In genomic region chrX:154980330-154981115, GRCh38 we compare ENCODE assay signal across 8 cellular contexts. TPM values are rescaled to one million over a fixed set of nuclear protein-coding genes. Genes with fewer than 3 reads are reported as not detected.
DNase-seq lines count a peak whose midpoint lies in the region; ATAC-seq and TF ChIP-seq lines count a peak whose summit lies in the region.

No MANE protein-coding gene starts in this region.

- H3K36me3 Mint-ChIP-seq in activated naive CD4-positive, alpha-beta T cell treated with anti-CD3 and anti-CD28 coated beads, Interleukin-2, amount 50 U/mL, for 72 hours = peaks cover 0 to 6% of the 10 kb centered on the region in 2 donors

- H3K9me2 ChIP-seq in SK-N-SH = no peaks in the 10 kb centered on the region

- no peaks in the 10 kb centered on the region for H3K79me2 ChIP-seq in SK-N-SH (ENCODE audit: insufficient read depth)

- H3K27me3 ChIP-seq in SK-N-SH (ENCODE audit: insufficient read depth) (no peaks in the 10 kb centered on the region), heart right ventricle (no peaks in the 10 kb centered on the region), rectal smooth muscle tissue (ENCODE audit: control insufficient read depth, insufficient read depth, low read length) (no peaks in the 10 kb centered on the region), aorta (ENCODE audit: control insufficient read depth in 1 of 2, insufficient read depth in 2 of 2, low read length in 1 of 2) (no peaks in the 10 kb centered on the region)

- no peaks in the 10 kb centered on the region for H3K4me1 ChIP-seq in SK-N-SH (ENCODE audit: control insufficient read depth in 1 of 2, insufficient read depth in 2 of 2, low read depth in 1 of 2, low read length in 1 of 2)
- H3K4me1 ChIP-seq in heart right ventricle = peaks cover 0 to 8% (median 0%) of the 10 kb centered on the region in 9 donors
- no peaks in the 10 kb centered on the region for H3K4me1 ChIP-seq in rectal smooth muscle tissue (ENCODE audit: control insufficient read depth, insufficient read depth, low read length)
- no peaks in the 10 kb centered on the region for H3K4me1 ChIP-seq in aorta (ENCODE audit: control insufficient read depth in 1 of 2, insufficient read depth in 2 of 2, low read length in 2 of 2)

- H3F3A ChIP-seq in SK-N-SH (replicated peaks; ENCODE audit: insufficient read depth) = no peaks in the 10 kb centered on the region

- H3K4me3 ChIP-seq in SK-N-SH (ENCODE audit: low read depth in 2 of 2, low read length in 1 of 2) (peak overlapping the region; percentile 33 to 57), heart right ventricle (peak overlapping the region in 7 of 10 donors; percentile 21 to 50 (median 43)), rectal smooth muscle tissue (ENCODE audit: low read length) (peak overlapping the region; percentile 56), aorta (ENCODE audit: low read length in 2 of 2) (no peak overlapping the region)

- CTCF ChIA-PET in SK-N-SH (lab: Yijun Ruan, JAX) = interaction anchor here (0.8 to 3.9 kb wide), 8 partner anchors 15 to 168 kb away, joined by 3 to 12 read pairs (median 4); no protein-coding TSS in a partner anchor

- no peak for TF ChIP-seq EP300 in SK-N-SH (IDR thresholded peaks at IDR 0.05; ENCODE audit: borderline replicate concordance in 1 of 2, low read depth in 1 of 2, low read length in 1 of 2)

- TF ChIP-seq RAD21 in SK-N-SH (IDR thresholded peaks at IDR 0.05; ENCODE audit: low read length) = peak; percentile 92

- POLR2A ChIA-PET in SK-N-SH (lab: Yijun Ruan, JAX) = interaction anchor here (0.7 kb wide), 1 partner anchor 46 kb away, joined by 3 read pairs; the partner anchor contains the start of gene FUNDC2

- TF ChIP-seq CTCF in SK-N-SH (IDR thresholded peaks at IDR 0.05) (peak; percentile 74), heart right ventricle (IDR thresholded peaks at IDR 0.05) (peak; percentile 32 to 75 (median 69))

- H2AFZ ChIP-seq in SK-N-SH (ENCODE audit: low read depth) = peak overlapping the region; percentile 44; the same call in 1 of the 2 replicates

- peak; percentile 98 for ATAC-seq in activated naive CD4-positive, alpha-beta T cell treated with anti-CD3 and anti-CD28 coated beads, Interleukin-2, amount 50 U/mL, for 72 hours
- ATAC-seq in heart right ventricle (peak; percentile 87 to 94 (median 90)), aorta (ENCODE audit: low FRiP score) (peak; percentile 90)

- peak overlapping the region; percentile 52 for H3K4me2 ChIP-seq in SK-N-SH

- H3K27ac ChIP-seq in SK-N-SH (ENCODE audit: low read depth in 2 of 2, low read length in 1 of 2) = no peak overlapping the region
- H3K27ac ChIP-seq in heart right ventricle = peak overlapping the region in 4 of 10 donors; percentile 5 to 66 (median 40)
- no peak overlapping the region for H3K27ac ChIP-seq in rectal smooth muscle tissue (ENCODE audit: low read depth, low read length)
- no peak overlapping the region for H3K27ac ChIP-seq in aorta (ENCODE audit: low read depth in 1 of 2, low read length in 2 of 2)

- H3K27ac Mint-ChIP-seq in activated naive CD4-positive, alpha-beta T cell treated with anti-CD3 and anti-CD28 coated beads, Interleukin-2, amount 50 U/mL, for 72 hours = peak overlapping the region in 1 of 2 donors; percentile 84

- DNase-seq in GDM1 (lab: John Stamatoyannopoulos, UW) (peak; percentile 56), GOT3 (lab: John Stamatoyannopoulos, UW) (peak; percentile 7), M059J (ENCODE audit: low read depth) (peak; percentile 80), SK-N-SH (peak; percentile 66), heart right ventricle (peak; percentile 44 to 74), aorta (peak; percentile 79 to 83)
- peak; percentile 72 to 75 for DNase-seq in activated naive CD4-positive, alpha-beta T cell treated with anti-CD3 and anti-CD28 coated beads, Interleukin-2, amount 50 U/mL, for 72 hours (ENCODE audit: low spot score in 2 of 2)

- H3K9me3 ChIP-seq in SK-N-SH = peaks cover 8% of the 10 kb centered on the region; the same call in 1 of the 2 replicates
- peaks cover 0 to 15% (median 0%) of the 10 kb centered on the region in 11 donors for H3K9me3 ChIP-seq in heart right ventricle
- no peaks in the 10 kb centered on the region for H3K9me3 ChIP-seq in aorta (ENCODE audit: control insufficient read depth, low read length)

- WGBS in SK-N-SH (ENCODE audit: low lambda C conversion rate) = 0% methylated on average over 7 of the region's 11 CpGs
- 16% methylated on average over 11 of the region's 11 CpGs for WGBS in heart right ventricle, 2 donors
- 13 to 18% methylated on average over 11 of the region's 11 CpGs for WGBS in aorta, 2 donors

- intact Hi-C loops in heart right ventricle (cut with DNase I) = loop anchor here in 7 of 10 donors (1.0 to 10.0 kb wide), 5 partner anchors 72 to 77 kb away; no protein-coding TSS in a partner anchor
- intact Hi-C loops in aorta (cut with DNase I) = loop anchor here in 1 of 2 donors (2.0 to 10.0 kb wide), 3 partner anchors 76 to 164 kb away; no protein-coding TSS in a partner anchor

- H3K9me3 Mint-ChIP-seq in activated naive CD4-positive, alpha-beta T cell treated with anti-CD3 and anti-CD28 coated beads, Interleukin-2, amount 50 U/mL, for 72 hours = peaks cover 0 to 5% of the 10 kb centered on the region in 2 donors

- H3K9ac ChIP-seq in SK-N-SH (no peak overlapping the region), rectal smooth muscle tissue (ENCODE audit: low read length) (no peak overlapping the region)

- H4K20me1 ChIP-seq in SK-N-SH (ENCODE audit: insufficient read depth) = no peaks in the 10 kb centered on the region

- H3K36me3 ChIP-seq in SK-N-SH (replicated peaks in 1 of 2; ENCODE audit: control insufficient read depth in 1 of 2, insufficient read depth in 2 of 2, low read length in 1 of 2) (no peaks in the 10 kb centered on the region), heart right ventricle (peaks cover 0 to 17% (median 0%) of the 10 kb centered on the region in 9 donors), rectal smooth muscle tissue (ENCODE audit: control insufficient read depth, insufficient read depth, low read length) (no peaks in the 10 kb centered on the region), aorta (ENCODE audit: control insufficient read depth in 1 of 2, insufficient read depth in 2 of 2, low read length in 1 of 2) (no peaks in the 10 kb centered on the region)

TF ChIP-seq in SK-N-SH, 30 proteins besides CTCF, POLR2A, EP300 and RAD21:
- TF ChIP-seq REST (IDR thresholded peaks at IDR 0.05; ENCODE audit: low read depth, low read length) (no peak), SMC3 (IDR thresholded peaks at IDR 0.05; ENCODE audit: low read depth, low read length) (peak; percentile 78), TCF12 (IDR thresholded peaks at IDR 0.05) (peak; percentile 58; the same call in 1 of the 2 replicates), JUND (IDR thresholded peaks at IDR 0.05) (0 out of 2 replicates have a peak, but pooled peaks have one; percentile 6)

RNA-seq across cellular contexts. Expression of gene F8, which starts 42.0 kb away (rescaled TPM):
- total RNA-seq in M059J (2014; rRNA removed; shearing (Covaris generic)) = 5.3 and 9.3 TPM in 2 replicates
- polyA plus RNA-seq in SK-N-SH (2012; rRNA removed) = 2.5 and 4.2 TPM in 2 replicates
- 4.2 TPM in 2 replicates for polyA plus RNA-seq in SK-N-SH (2012; cell fraction: cytosol; rRNA removed)
- polyA plus RNA-seq in SK-N-SH (2012; cell fraction: nucleus; rRNA removed) = 0.80 and 1.7 TPM in 2 replicates
- 1 to 10 TPM; 5.6 to 5.8 TPM for total RNA-seq in activated naive CD4-positive, alpha-beta T cell treated with anti-CD3 and anti-CD28 coated beads, Interleukin-2, amount 50 U/mL, for 72 hours
- total RNA-seq in heart right ventricle = 10 to 100 TPM; 21.6 to 92.4 (median 36.4) TPM
- 10 to 100 TPM; 40.6 to 80.4 TPM for polyA plus RNA-seq in heart right ventricle
- 10 to 100 TPM; 24.2 to 49.9 TPM for total RNA-seq in aorta
- 1 to 10 TPM; 2.7 to 6.1 TPM for polyA plus RNA-seq in aorta

RNA-seq across cellular contexts. Expression of gene FUNDC2, which starts 46.1 kb away (rescaled TPM):
- 88.9 and 139 TPM in 2 replicates for total RNA-seq in M059J (2014; rRNA removed; shearing (Covaris generic))
- 55.9 and 73.1 TPM in 2 replicates for polyA plus RNA-seq in SK-N-SH (2012; rRNA removed)
- polyA plus RNA-seq in SK-N-SH (2012; cell fraction: cytosol; rRNA removed) = 75.0 and 87.5 TPM in 2 replicates
- 27.2 and 30.0 TPM in 2 replicates for polyA plus RNA-seq in SK-N-SH (2012; cell fraction: nucleus; rRNA removed)
- 10 to 100 TPM; 62.2 to 95.1 TPM for total RNA-seq in activated naive CD4-positive, alpha-beta T cell treated with anti-CD3 and anti-CD28 coated beads, Interleukin-2, amount 50 U/mL, for 72 hours
- 100 to 1,000 TPM; 249 to 428 (median 312) TPM for total RNA-seq in heart right ventricle
- 100 to 1,000 TPM; 234 to 530 TPM for polyA plus RNA-seq in heart right ventricle
- total RNA-seq in aorta = 10 to 100 TPM; 85.3 to 89.1 TPM
- 100 to 1,000 TPM; 109 to 168 TPM for polyA plus RNA-seq in aorta

Comparison
In these comparisons a context has a peak if more than half of its experiments do, and no peak if none do; other contexts are left out.
1. DNase-seq: peak in every context shown above with its lines; median percentile 81 in aorta; 80 in M059J; 74 in activated naive CD4-positive, alpha-beta T cell treated with anti-CD3 and anti-CD28 coated beads, Interleukin-2, amount 50 U/mL, for 72 hours; 66 in SK-N-SH; 59 in heart right ventricle; 56 in GDM1; 7 in GOT3.
2. H3K4me3 ChIP-seq: peak in SK-N-SH (2 of 2), heart right ventricle (7 of 10) and rectal smooth muscle tissue (single experiment); none in aorta (0 of 2).
3. Peak in every context shown above with its lines, with median percentiles within 50 percentile points of each other: ATAC-seq.